17 cellular contexts compared by ENCODE assay signal in genomic region chr22:23897320-23897719, GRCh38. TPM values are rescaled to one million over a fixed set of nuclear protein-coding genes. Genes with fewer than 3 reads are reported as not detected.
DNase-seq lines count a peak whose midpoint lies in the region; ATAC-seq and TF ChIP-seq lines count a peak whose summit lies in the region.
"Had no signal": no experiment of that assay in that cellular context is flagged by ENCODE, and none has a peak within 500 bp of the region (broad histone marks: within the 10 kb centered on the region; RNA-seq: fewer than 3 reads in every experiment).

No MANE protein-coding gene starts in this region.

- no peak overlapping the region for H3K9ac ChIP-seq in endodermal cell (ENCODE audit: extremely low read depth, low read length, poor library complexity, severe bottlenecking)

- H3K36me3 ChIP-seq in breast epithelium (no peaks in the 10 kb centered on the region), endodermal cell (ENCODE audit: control insufficient read depth, insufficient read depth, low read length) (peaks cover 25% of the 10 kb centered on the region)

- BruUV-seq in MCF 10A (replicated peaks; lab: Mats Ljungman, UMichigan): no TSS peak

- H3K36me3 Mint-ChIP-seq in MCF 10A (ENCODE audit: insufficient read depth, unreplicated experiment): peaks cover 37% of the 10 kb centered on the region
- H3K36me3 Mint-ChIP-seq in activated CD4-positive, alpha-beta memory T cell treated with anti-CD3 and anti-CD28 coated beads for 36 hours: peaks cover 34% of the 10 kb centered on the region
- peaks cover 62% of the 10 kb centered on the region for H3K36me3 Mint-ChIP-seq in endodermal cell (ENCODE audit: low read depth)
- peaks cover 24% of the 10 kb centered on the region for H3K36me3 Mint-ChIP-seq in type B pancreatic cell

- H3K27me3 ChIP-seq in breast epithelium (no peaks in the 10 kb centered on the region), endodermal cell (ENCODE audit: control insufficient read depth, insufficient read depth, low read length, poor library complexity, severe bottlenecking) (no peaks in the 10 kb centered on the region)
- H3K27me3 ChIP-seq: spleen, stomach had no signal

- H3K9me3 ChIP-seq in breast epithelium (no peaks in the 10 kb centered on the region), endodermal cell (ENCODE audit: control insufficient read depth, low read length) (peaks cover 32% of the 10 kb centered on the region)
- H3K9me3 ChIP-seq: prostate gland, spleen, stomach had no signal

- no peak for ATAC-seq in HG02981 (IDR thresholded peaks at IDR 0.05; ENCODE audit: unreplicated experiment)
- ATAC-seq in GM19455 (IDR thresholded peaks at IDR 0.05; ENCODE audit: unreplicated experiment): no peak

- H3K4me1 ChIP-seq in breast epithelium: no peaks in the 10 kb centered on the region
- H3K4me1 ChIP-seq in endodermal cell (ENCODE audit: control insufficient read depth, insufficient read depth, low read length): no peaks in the 10 kb centered on the region

- CTCF ChIA-PET in MCF 10A (lab: Yijun Ruan, JAX): interaction anchor here (0.8 kb wide), 1 partner anchor 16 kb away, joined by 4 read pairs; no protein-coding TSS in a partner anchor
- CTCF ChIA-PET in activated CD4-positive, alpha-beta memory T cell treated with anti-CD3 and anti-CD28 coated beads for 36 hours (lab: Charles Lee): no interaction called here

- H3K4me3 ChIP-seq in breast epithelium (no peak overlapping the region), endodermal cell (ENCODE audit: low read length) (no peak overlapping the region)
- H3K4me3 ChIP-seq: prostate gland, spleen had no signal

- H3K4me3 Mint-ChIP-seq in MCF 10A (ENCODE audit: unreplicated experiment): peak overlapping the region; percentile 35
- peak overlapping the region; percentile 53 for H3K4me3 Mint-ChIP-seq in activated CD4-positive, alpha-beta memory T cell treated with anti-CD3 and anti-CD28 coated beads for 36 hours
- peak overlapping the region; percentile 84 for H3K4me3 Mint-ChIP-seq in endodermal cell
- H3K4me3 Mint-ChIP-seq in type B pancreatic cell: peak overlapping the region; percentile 68

- H3K27ac Mint-ChIP-seq in MCF 10A (ENCODE audit: low read depth, unreplicated experiment) (peak overlapping the region; percentile 39), endodermal cell (no peak overlapping the region), type B pancreatic cell (no peak overlapping the region)
- H3K27ac Mint-ChIP-seq in activated CD4-positive, alpha-beta memory T cell treated with anti-CD3 and anti-CD28 coated beads for 36 hours: peak overlapping the region; percentile 30

- H3K27me3 Mint-ChIP-seq in MCF 10A (ENCODE audit: insufficient read depth, unreplicated experiment) (no peaks in the 10 kb centered on the region), endodermal cell (ENCODE audit: insufficient read depth) (peaks cover 2% of the 10 kb centered on the region), type B pancreatic cell (no peaks in the 10 kb centered on the region)
- H3K27me3 Mint-ChIP-seq in activated CD4-positive, alpha-beta memory T cell treated with anti-CD3 and anti-CD28 coated beads for 36 hours: no peaks in the 10 kb centered on the region

- peaks cover 11% of the 10 kb centered on the region for H3K4me1 Mint-ChIP-seq in MCF 10A (ENCODE audit: insufficient read depth, unreplicated experiment)
- H3K4me1 Mint-ChIP-seq in activated CD4-positive, alpha-beta memory T cell treated with anti-CD3 and anti-CD28 coated beads for 36 hours (ENCODE audit: low read depth): peaks cover 23% of the 10 kb centered on the region
- H3K4me1 Mint-ChIP-seq in endodermal cell: peaks cover 13% of the 10 kb centered on the region
- peaks cover 6% of the 10 kb centered on the region for H3K4me1 Mint-ChIP-seq in type B pancreatic cell (ENCODE audit: unreplicated experiment)

- no peak for TF ChIP-seq POLR2A in breast epithelium (IDR thresholded peaks at IDR 0.05)

- POLR2A ChIA-PET in MCF 10A (lab: Yijun Ruan, JAX): no interaction called here
- POLR2A ChIA-PET in activated CD4-positive, alpha-beta memory T cell treated with anti-CD3 and anti-CD28 coated beads for 36 hours (lab: Charles Lee): no interaction called here

- peaks cover 7% of the 10 kb centered on the region for H3K9me3 Mint-ChIP-seq in MCF 10A (ENCODE audit: unreplicated experiment)
- H3K9me3 Mint-ChIP-seq in activated CD4-positive, alpha-beta memory T cell treated with anti-CD3 and anti-CD28 coated beads for 36 hours: no peaks in the 10 kb centered on the region
- H3K9me3 Mint-ChIP-seq in endodermal cell: peaks cover 28% of the 10 kb centered on the region
- H3K9me3 Mint-ChIP-seq in type B pancreatic cell: peaks cover 5% of the 10 kb centered on the region

- H3K27ac ChIP-seq in breast epithelium (no peak overlapping the region), endodermal cell (ENCODE audit: low read depth, low read length) (no peak overlapping the region)
- H3K27ac ChIP-seq: prostate gland had no signal

- DNase-seq in MCF 10A (ENCODE audit: unreplicated experiment): no peak
- DNase-seq in breast epithelium (ENCODE audit: low spot score in 2 of 2): no peak
- no peak for DNase-seq in activated CD4-positive, alpha-beta memory T cell treated with anti-CD3 and anti-CD28 coated beads for 36 hours
- no peak for DNase-seq in endodermal cell
- no peak for DNase-seq in type B pancreatic cell (ENCODE audit: extremely low spot score, unreplicated experiment)
- no peak for DNase-seq in activated CD4-positive, CD25-positive, alpha-beta regulatory T cell treated with anti-CD3 and anti-CD28 coated beads, Interleukin-2, amount 50 U/mL, for 72 hours
- DNase-seq: cerebellar nuclear complex; foreskin fibroblast; NCI-H1436; NCI-H226; NK-92 treated with Interleukin-12 subunit alpha and Interleukin-12 subunit beta, amount 100 ng/mL, for 24 hours; spleen; stomach; T-helper 9 cell had no signal

- TF ChIP-seq CTCF in MCF 10A (IDR thresholded peaks at IDR 0.05; ENCODE audit: unreplicated experiment) (no peak), breast epithelium (IDR thresholded peaks at IDR 0.05) (no peak), endodermal cell (conservative IDR thresholded peaks at IDR 0.05) (no peak), type B pancreatic cell (conservative IDR thresholded peaks at IDR 0.05) (no peak)

- intact Hi-C loops in MCF 10A (cut with micrococcal nuclease) (no loop called here), breast epithelium (cut with DNase I; ENCODE audit: low total_unique reads) (no loop called here)
- intact Hi-C loops in activated CD4-positive, alpha-beta memory T cell treated with anti-CD3 and anti-CD28 coated beads for 36 hours (cut with micrococcal nuclease): loop anchor here (10.0 kb wide), 1 partner anchor 257 kb away; no protein-coding TSS in a partner anchor

- WGBS in endodermal cell (ENCODE audit: insufficient coverage in 1 of 2, insufficient read length in 1 of 2), 2 experiments: 97 to 100% methylated on average over 3 of the region's 3 CpGs

RNA-seq across cellular contexts. Expression of gene MIF, which starts 3.1 kb away (rescaled TPM):
- 1,031 and 1,126 TPM in 2 replicates for total RNA-seq in MCF 10A (2022)
- 100 to 1,000 TPM; 191 to 466 (median 261) TPM for total RNA-seq in breast epithelium
- 1,000 to 10,000 TPM; 1,215 to 1,240 TPM for total RNA-seq in activated CD4-positive, alpha-beta memory T cell treated with anti-CD3 and anti-CD28 coated beads for 36 hours
- total RNA-seq in endodermal cell: 100 to 1,000 TPM; 722 to 753 TPM
- polyA plus RNA-seq in endodermal cell (2013, experiment 1 of 2): 847 TPM
- polyA plus RNA-seq in endodermal cell (2013, experiment 2 of 2): 826 TPM
- total RNA-seq in type B pancreatic cell (ENCODE audit: low replicate concordance): 436 and 570 TPM in 2 replicates

RNA-seq across cellular contexts. Expression of gene SLC2A11, which starts 39.6 kb away (rescaled TPM):
- total RNA-seq in MCF 10A (2022): 9.6 and 11.3 TPM in 2 replicates
- total RNA-seq in breast epithelium: 10 to 100 TPM; 10.2 to 17.0 (median 13.1) TPM
- total RNA-seq in activated CD4-positive, alpha-beta memory T cell treated with anti-CD3 and anti-CD28 coated beads for 36 hours: 1 to 10 TPM; 6.8 to 8.9 TPM
- total RNA-seq in endodermal cell: 10 to 100 TPM; 13.1 to 14.8 TPM
- polyA plus RNA-seq in endodermal cell (2013, experiment 1 of 2): 12.0 TPM
- polyA plus RNA-seq in endodermal cell (2013, experiment 2 of 2): 9.3 TPM
- total RNA-seq in type B pancreatic cell (ENCODE audit: low replicate concordance): 19.6 and 32.1 TPM in 2 replicates

RNA-seq across cellular contexts. Expression of gene DERL3, which starts 58.5 kb away (rescaled TPM):
- total RNA-seq in MCF 10A (2022): not detected in 2 replicates
- total RNA-seq in breast epithelium: 1 to 10 TPM in 2 of 3 donors, under 1 TPM in 1; 0.48 to 6.6 (median 2.8) TPM
- total RNA-seq in activated CD4-positive, alpha-beta memory T cell treated with anti-CD3 and anti-CD28 coated beads for 36 hours: 1 to 10 TPM; 8.1 to 9.7 TPM
- 1 to 10 TPM; 6.3 to 7.6 TPM for total RNA-seq in endodermal cell
- polyA plus RNA-seq in endodermal cell (2013, experiment 1 of 2): 8.1 TPM
- polyA plus RNA-seq in endodermal cell (2013, experiment 2 of 2): 7.7 TPM
- total RNA-seq in type B pancreatic cell (ENCODE audit: low replicate concordance): 2.6 and 9.5 TPM in 2 replicates

Comparison
In these comparisons a context has a peak if more than half of its experiments do, and no peak if none do; other contexts are left out.
1. H3K27ac Mint-ChIP-seq: peak in MCF 10A (single experiment) and activated CD4-positive, alpha-beta memory T cell treated with anti-CD3 and anti-CD28 coated beads for 36 hours (single experiment); none in endodermal cell (single experiment) and type B pancreatic cell (single experiment).
2. Peak in every context shown above with its lines, with median percentiles within 50 percentile points of each other: H3K4me3 Mint-ChIP-seq.